Comparison of ENCODE assay signal across 8 cellular contexts in genomic region chr15:83106994-83107840, GRCh38. TPM values are rescaled to one million over a fixed set of nuclear protein-coding genes. Genes with fewer than 3 reads are reported as not detected.
DNase-seq lines count a peak whose midpoint lies in the region; ATAC-seq, FAIRE-seq and TF ChIP-seq lines count a peak whose summit lies in the region.

TSS of gene TM6SF1 (plus strand) at chr15:83107645. CDS start at chr15:83107681, 36 bp downstream.

- H3K9ac ChIP-seq in kidney (ENCODE audit: low read length in 2 of 2): no peak within 1 kb of the TSS

- no peaks in the 10 kb centered on the region for H3K9me3 ChIP-seq in kidney (ENCODE audit: control insufficient read depth in 1 of 2, low read length in 2 of 2)

- peak; percentile 6 for DNase-seq in activated naive CD4-positive, alpha-beta T cell treated with Interleukin-2 at 50 U/mL for 16 hours
- DNase-seq in activated naive CD4-positive, alpha-beta T cell (lab: John Stamatoyannopoulos, UW): no peak
- peak; percentile 1 for DNase-seq in NCI-H146 treated with DMSO at 0.1 percent for 48 hours (lab: John Stamatoyannopoulos, UW; ENCODE audit: unreplicated experiment)
- no peak for DNase-seq in brain microvascular endothelial cell
- DNase-seq in kidney: peak; percentile 78
- peak; percentile 38 for DNase-seq in stimulated activated naive CD8-positive, alpha-beta T cell treated with anti-CD3 and anti-CD28 coated beads, Interleukin-15, Interleukin-2, amounts not matched to agents 100 U/mL and 50 U/mL, for 24 hours
- DNase-seq in NCI-H526 treated with DMSO at 0.1 percent for 48 hours (lab: John Stamatoyannopoulos, UW): no peak

- H3K36me3 ChIP-seq in brain microvascular endothelial cell (replicated peaks) (no peaks in the 10 kb centered on the region), kidney (ENCODE audit: control insufficient read depth in 1 of 2, insufficient read depth in 2 of 2, low read length in 2 of 2) (no peaks in the 10 kb centered on the region)

- in situ Hi-C loops in brain microvascular endothelial cell (cut with HindIII; ENCODE audit: low pct_ligation_motif_present, low sequenced_read_pairs): no loop called here

- TF ChIP-seq CTCF in brain microvascular endothelial cell (IDR thresholded peaks at IDR 0.05; ENCODE audit: low read depth, low read length, missing control alignments): no peak
- no peak for TF ChIP-seq CTCF in kidney (IDR thresholded peaks at IDR 0.05; ENCODE audit: borderline replicate concordance, extremely low read depth, insufficient read depth)

- H3K27me3 ChIP-seq in brain microvascular endothelial cell (replicated peaks): no peaks in the 10 kb centered on the region

- H3K4me3 ChIP-seq in brain microvascular endothelial cell (ENCODE audit: low read depth, low read length) (peak within 1 kb of the TSS; percentile 47), kidney (ENCODE audit: low read length in 2 of 2) (peak within 1 kb of the TSS; percentile 18 to 56)

- peaks cover 0 to 2% of the 10 kb centered on the region in 2 donors for H3K4me1 ChIP-seq in kidney (ENCODE audit: control insufficient read depth in 1 of 2, insufficient read depth in 1 of 2, low read depth in 1 of 2, low read length in 2 of 2)

- intact Hi-C loops in kidney (cut with DNase I): no loop called here

- ATAC-seq in stimulated activated naive CD8-positive, alpha-beta T cell treated with anti-CD3 and anti-CD28 coated beads, Interleukin-15, Interleukin-2, amounts not matched to agents 100 U/mL and 50 U/mL, for 24 hours: peak; percentile 48
- no peak for ATAC-seq in GM18520 (IDR thresholded peaks at IDR 0.05; ENCODE audit: unreplicated experiment)

- H3K27ac ChIP-seq in brain microvascular endothelial cell (no peak within 1 kb of the TSS), kidney (ENCODE audit: low read depth in 2 of 2, low read length in 2 of 2) (no peak within 1 kb of the TSS)

- no peak for FAIRE-seq in kidney (lab: Jason Lieb, UNC)

RNA-seq across cellular contexts. Expression of gene TM6SF1, which starts in this region (rescaled TPM):
- total RNA-seq in kidney: 10.4 TPM
- polyA plus RNA-seq in kidney (ENCODE audit: insufficient read depth, low read depth, low replicate concordance): 2.6 TPM

Comparison
In these comparisons a context has a peak if more than half of its experiments do, and no peak if none do; other contexts are left out.
1. DNase-seq: peak in activated naive CD4-positive, alpha-beta T cell treated with Interleukin-2 at 50 U/mL for 16 hours (single experiment), NCI-H146 treated with DMSO at 0.1 percent for 48 hours (single experiment), kidney (single experiment) and stimulated activated naive CD8-positive, alpha-beta T cell treated with anti-CD3 and anti-CD28 coated beads, Interleukin-15, Interleukin-2, amounts not matched to agents 100 U/mL and 50 U/mL, for 24 hours (single experiment); none in activated naive CD4-positive, alpha-beta T cell (0 of 4), brain microvascular endothelial cell (single experiment) and NCI-H526 treated with DMSO at 0.1 percent for 48 hours (single experiment).